17 cellular contexts compared by ENCODE assay signal in genomic region chr7:146773506-146773905, GRCh38.
DNase-seq lines count a peak whose midpoint lies in the region; FAIRE-seq and TF ChIP-seq lines count a peak whose summit lies in the region.
"Had no signal": no experiment of that assay in that cellular context is flagged by ENCODE, and none has a peak within 500 bp of the region (broad histone marks: within the 10 kb centered on the region; RNA-seq: fewer than 3 reads in every experiment).

No MANE protein-coding gene starts in this region.

- FAIRE-seq in HTR-8/SVneo (lab: Jason Lieb, UNC), result no peak
- FAIRE-seq: HepG2 had no signal

- no peaks in the 10 kb centered on the region for H3K27me3 ChIP-seq in brain microvascular endothelial cell (replicated peaks)
- H3K27me3 ChIP-seq: MG63 had no signal

- H3K36me3 ChIP-seq in brain microvascular endothelial cell (replicated peaks), result no peaks in the 10 kb centered on the region
- H3K36me3 ChIP-seq: HAP-1, MG63 had no signal

- in situ Hi-C loops in brain microvascular endothelial cell (cut with HindIII; ENCODE audit: low pct_ligation_motif_present, low sequenced_read_pairs), result no loop called here

- DNase-seq in DMS53 (lab: John Stamatoyannopoulos, UW) (peak; percentile 44), DMS53 treated with DMSO at 0.1 percent for 48 hours (lab: John Stamatoyannopoulos, UW; ENCODE audit: unreplicated experiment) (no peak), HTR-8/SVneo (ENCODE audit: insufficient read length, low spot score) (peak; percentile 1), NCI-H2171 treated with DMSO at 0.1 percent for 48 hours (lab: John Stamatoyannopoulos, UW) (peak; percentile 94), brain microvascular endothelial cell (peak; percentile 23), SKM-1 treated with dmso at 0.1 percent for 144 hours (lab: John Stamatoyannopoulos, UW; ENCODE audit: unreplicated experiment) (no peak), Kasumi-1 (lab: John Stamatoyannopoulos, UW) (no peak), cerebellar cortex (ENCODE audit: low spot score) (no peak)
- DNase-seq: 8988T, GF-D8, KG1, MG63, NCI-H1048, NCI-H1436, SHP77 treated with DMSO at 0.1 percent for 48 hours had no signal

- H3K27ac ChIP-seq in brain microvascular endothelial cell, result no peak overlapping the region

- H3K4me3 ChIP-seq in brain microvascular endothelial cell (ENCODE audit: low read depth, low read length), result no peak overlapping the region
- H3K4me3 ChIP-seq: HAP-1, MG63 had no signal

- TF ChIP-seq CTCF in brain microvascular endothelial cell (IDR thresholded peaks at IDR 0.05; ENCODE audit: low read depth, low read length, missing control alignments), result no peak

Comparison
In these comparisons a context has a peak if more than half of its experiments do, and no peak if none do; other contexts are left out.
1. DNase-seq: peak in DMS53 (single experiment), HTR-8/SVneo (single experiment), NCI-H2171 treated with DMSO at 0.1 percent for 48 hours (single experiment) and brain microvascular endothelial cell (single experiment); none in DMS53 treated with DMSO at 0.1 percent for 48 hours (single experiment), SKM-1 treated with dmso at 0.1 percent for 144 hours (single experiment), Kasumi-1 (0 of 2) and cerebellar cortex (single experiment).